8 cellular contexts compared by ENCODE assay signal in the genomic region with DNA sequence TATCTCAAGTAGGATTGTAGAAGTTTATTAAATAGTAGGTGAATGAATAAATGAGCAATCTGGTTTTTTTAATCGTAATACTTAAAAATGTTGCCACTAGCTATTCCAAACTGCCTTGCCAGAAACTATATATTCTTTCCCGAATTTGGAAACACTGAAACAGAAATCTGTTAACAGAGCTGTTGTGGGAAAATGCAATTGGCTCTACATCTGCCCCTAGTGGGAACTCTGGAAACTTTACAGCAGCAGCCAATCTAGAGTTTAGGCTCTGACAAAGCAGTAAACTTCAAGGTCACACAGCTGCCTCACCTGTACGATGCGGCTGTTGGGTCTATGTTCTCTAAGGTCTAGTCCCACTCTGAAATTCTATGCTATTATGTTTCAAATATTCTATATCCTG. TPM values are rescaled to one million over a fixed set of nuclear protein-coding genes. Genes with fewer than 3 reads are reported as not detected.
DNase-seq lines count a peak whose midpoint lies in the region; ATAC-seq, FAIRE-seq and TF ChIP-seq lines count a peak whose summit lies in the region.

No MANE protein-coding gene starts in this region.

- dilution Hi-C loops in keratinocyte (cut with MboI; ENCODE audit: extremely low pct_ligation_motif_present, low sequenced_read_pairs) = no loop called here

- TF ChIP-seq CTCF in AG10803 (conservative IDR thresholded peaks at IDR 0.05; ENCODE audit: low read length) = peak; percentile 64
- TF ChIP-seq CTCF in HFFc6 (IDR thresholded peaks at IDR 0.05) = peak; percentile 72
- 0 out of 2 replicates have a peak, but pooled peaks have one; percentile 11 for TF ChIP-seq CTCF in WTC11 (IDR thresholded peaks at IDR 0.05)
- TF ChIP-seq CTCF in keratinocyte (optimal IDR thresholded peaks at IDR 0.05 in 1 of 3, IDR thresholded peaks at IDR 0.05 in 1 of 3, conservative IDR thresholded peaks at IDR 0.05 in 1 of 3; ENCODE audit: extremely low read depth in 1 of 3, insufficient read depth in 2 of 3, low read length in 3 of 3) = peak; percentile 19 to 55 (median 34)

- no peaks in the 10 kb centered on the region for H4K20me1 ChIP-seq in keratinocyte (ENCODE audit: control insufficient read depth, extremely low read depth, insufficient read depth, low read length)

- H3K36me3 Mint-ChIP-seq in HFFc6 (ENCODE audit: low read depth) (peaks cover 30% of the 10 kb centered on the region), WTC11 (no peaks in the 10 kb centered on the region)
- H3K36me3 Mint-ChIP-seq in activated CD4-positive, alpha-beta T cell treated with anti-CD3 and anti-CD28 coated beads for 36 hours (ENCODE audit: low read depth) = no peaks in the 10 kb centered on the region

- peaks cover 43% of the 10 kb centered on the region for H3K4me1 Mint-ChIP-seq in HFFc6 (ENCODE audit: low read depth)
- peaks cover 22% of the 10 kb centered on the region for H3K4me1 Mint-ChIP-seq in WTC11
- no peaks in the 10 kb centered on the region for H3K4me1 Mint-ChIP-seq in activated CD4-positive, alpha-beta T cell treated with anti-CD3 and anti-CD28 coated beads for 36 hours

- CTCF ChIA-PET in WTC11 (lab: Charles Lee) = interaction anchor here (0.7 to 1.5 kb wide), 8 partner anchors 8 to 74 kb away, joined by 3 to 9 read pairs (median 4); a partner anchor contains a TSS
- CTCF ChIA-PET in activated CD4-positive, alpha-beta T cell treated with anti-CD3 and anti-CD28 coated beads for 36 hours (lab: Charles Lee) = no interaction called here

- H3K9me3 Mint-ChIP-seq in HFFc6 = no peaks in the 10 kb centered on the region
- no peaks in the 10 kb centered on the region for H3K9me3 Mint-ChIP-seq in WTC11
- no peaks in the 10 kb centered on the region for H3K9me3 Mint-ChIP-seq in activated CD4-positive, alpha-beta T cell treated with anti-CD3 and anti-CD28 coated beads for 36 hours (ENCODE audit: low read depth)

- no peak overlapping the region for H3K4me3 ChIP-seq in AG10803 (ENCODE audit: low read length)
- no peak overlapping the region for H3K4me3 ChIP-seq in keratinocyte (ENCODE audit: control insufficient read depth in 2 of 3, extremely low read depth in 1 of 3, insufficient read depth in 2 of 3, low read depth in 1 of 3, low read length in 3 of 3)

- H3K27me3 Mint-ChIP-seq in HFFc6 (ENCODE audit: insufficient read depth) (no peaks in the 10 kb centered on the region), WTC11 (ENCODE audit: low read depth) (no peaks in the 10 kb centered on the region)
- H3K27me3 Mint-ChIP-seq in activated CD4-positive, alpha-beta T cell treated with anti-CD3 and anti-CD28 coated beads for 36 hours = peaks cover 6% of the 10 kb centered on the region

- DNase-seq in AG10803 (ENCODE audit: low read depth) = peak; percentile 23
- DNase-seq in HFFc6 = peak; percentile 16
- no peak for DNase-seq in WTC11 (ENCODE audit: low spot score)
- no peak for DNase-seq in keratinocyte (ENCODE audit: low read depth, low spot score)
- DNase-seq in activated CD4-positive, alpha-beta T cell treated with anti-CD3 and anti-CD28 coated beads for 36 hours = no peak
- no peak for DNase-seq in frontal cortex (ENCODE audit: low spot score in 2 of 2)
- no peak for DNase-seq in KG1 (lab: John Stamatoyannopoulos, UW)
- DNase-seq in NCI-H69 (lab: John Stamatoyannopoulos, UW) = no peak

- H3K27ac Mint-ChIP-seq in HFFc6 (no peak overlapping the region), WTC11 (no peak overlapping the region)
- H3K27ac Mint-ChIP-seq in activated CD4-positive, alpha-beta T cell treated with anti-CD3 and anti-CD28 coated beads for 36 hours = no peak overlapping the region

- ATAC-seq in WTC11 = peak; percentile 92
- ATAC-seq in activated CD4-positive, alpha-beta T cell treated with anti-CD3 and anti-CD28 coated beads for 36 hours = no peak

- H3K4me1 ChIP-seq in keratinocyte (ENCODE audit: control insufficient read depth, extremely low read depth, insufficient read depth, low read length) = no peaks in the 10 kb centered on the region

- H3K27me3 ChIP-seq in keratinocyte (ENCODE audit: control insufficient read depth, extremely low read depth, insufficient read depth, low read length) = no peaks in the 10 kb centered on the region

- H3K4me3 Mint-ChIP-seq in HFFc6 (no peak overlapping the region), WTC11 (no peak overlapping the region)
- no peak overlapping the region for H3K4me3 Mint-ChIP-seq in activated CD4-positive, alpha-beta T cell treated with anti-CD3 and anti-CD28 coated beads for 36 hours

- H3K4me2 ChIP-seq in keratinocyte (ENCODE audit: control insufficient read depth, extremely low read depth, insufficient read depth, low read depth, low read length) = no peak overlapping the region

- FAIRE-seq in keratinocyte (lab: Jason Lieb, UNC) (no peak), frontal cortex (lab: Jason Lieb, UNC) (no peak)

- no peaks in the 10 kb centered on the region for H3K9me3 ChIP-seq in keratinocyte (ENCODE audit: control insufficient read depth, low read depth, low read length)

- H3K79me2 ChIP-seq in keratinocyte (ENCODE audit: control insufficient read depth, insufficient read depth, low read length) = no peaks in the 10 kb centered on the region

- no peak overlapping the region for H2AFZ ChIP-seq in keratinocyte (ENCODE audit: control insufficient read depth, low read length)

- H3K9ac ChIP-seq in keratinocyte (ENCODE audit: control insufficient read depth, extremely low read depth, insufficient read depth, low read length) = no peak overlapping the region

- H3K27ac ChIP-seq in keratinocyte (ENCODE audit: control insufficient read depth, insufficient read depth, low read length) = no peak overlapping the region

- H3K36me3 ChIP-seq in keratinocyte (ENCODE audit: control insufficient read depth in 2 of 2, extremely low read depth in 1 of 2, insufficient read depth in 2 of 2, low read length in 2 of 2) = no peaks in the 10 kb centered on the region

- H3K9me1 ChIP-seq in keratinocyte (ENCODE audit: control insufficient read depth, extremely low read depth, insufficient read depth, low read length) = no peaks in the 10 kb centered on the region

- POLR2A ChIA-PET in WTC11 (lab: Charles Lee) = no interaction called here
- POLR2A ChIA-PET in activated CD4-positive, alpha-beta T cell treated with anti-CD3 and anti-CD28 coated beads for 36 hours (lab: Charles Lee) = no interaction called here

- intact Hi-C loops in activated CD4-positive, alpha-beta T cell treated with anti-CD3 and anti-CD28 coated beads for 36 hours (cut with DNase I, micrococcal nuclease) = no loop called here

TF ChIP-seq in WTC11, 78 proteins besides CTCF, POLR2A, EP300 and RAD21 (continues in another document):
- TF ChIP-seq OVOL2 (CRISPR knock-in tag; IDR thresholded peaks at IDR 0.05; ENCODE audit: borderline replicate concordance) = no peak
- TF ChIP-seq FOXK1 (CRISPR knock-in tag; IDR thresholded peaks at IDR 0.05) = no peak
- no peak for TF ChIP-seq PRRX2 (CRISPR knock-in tag; IDR thresholded peaks at IDR 0.05)
- TF ChIP-seq ZNF263 (CRISPR knock-in tag; IDR thresholded peaks at IDR 0.05; ENCODE audit: low read depth) = no peak
- TF ChIP-seq, protein P1, sequence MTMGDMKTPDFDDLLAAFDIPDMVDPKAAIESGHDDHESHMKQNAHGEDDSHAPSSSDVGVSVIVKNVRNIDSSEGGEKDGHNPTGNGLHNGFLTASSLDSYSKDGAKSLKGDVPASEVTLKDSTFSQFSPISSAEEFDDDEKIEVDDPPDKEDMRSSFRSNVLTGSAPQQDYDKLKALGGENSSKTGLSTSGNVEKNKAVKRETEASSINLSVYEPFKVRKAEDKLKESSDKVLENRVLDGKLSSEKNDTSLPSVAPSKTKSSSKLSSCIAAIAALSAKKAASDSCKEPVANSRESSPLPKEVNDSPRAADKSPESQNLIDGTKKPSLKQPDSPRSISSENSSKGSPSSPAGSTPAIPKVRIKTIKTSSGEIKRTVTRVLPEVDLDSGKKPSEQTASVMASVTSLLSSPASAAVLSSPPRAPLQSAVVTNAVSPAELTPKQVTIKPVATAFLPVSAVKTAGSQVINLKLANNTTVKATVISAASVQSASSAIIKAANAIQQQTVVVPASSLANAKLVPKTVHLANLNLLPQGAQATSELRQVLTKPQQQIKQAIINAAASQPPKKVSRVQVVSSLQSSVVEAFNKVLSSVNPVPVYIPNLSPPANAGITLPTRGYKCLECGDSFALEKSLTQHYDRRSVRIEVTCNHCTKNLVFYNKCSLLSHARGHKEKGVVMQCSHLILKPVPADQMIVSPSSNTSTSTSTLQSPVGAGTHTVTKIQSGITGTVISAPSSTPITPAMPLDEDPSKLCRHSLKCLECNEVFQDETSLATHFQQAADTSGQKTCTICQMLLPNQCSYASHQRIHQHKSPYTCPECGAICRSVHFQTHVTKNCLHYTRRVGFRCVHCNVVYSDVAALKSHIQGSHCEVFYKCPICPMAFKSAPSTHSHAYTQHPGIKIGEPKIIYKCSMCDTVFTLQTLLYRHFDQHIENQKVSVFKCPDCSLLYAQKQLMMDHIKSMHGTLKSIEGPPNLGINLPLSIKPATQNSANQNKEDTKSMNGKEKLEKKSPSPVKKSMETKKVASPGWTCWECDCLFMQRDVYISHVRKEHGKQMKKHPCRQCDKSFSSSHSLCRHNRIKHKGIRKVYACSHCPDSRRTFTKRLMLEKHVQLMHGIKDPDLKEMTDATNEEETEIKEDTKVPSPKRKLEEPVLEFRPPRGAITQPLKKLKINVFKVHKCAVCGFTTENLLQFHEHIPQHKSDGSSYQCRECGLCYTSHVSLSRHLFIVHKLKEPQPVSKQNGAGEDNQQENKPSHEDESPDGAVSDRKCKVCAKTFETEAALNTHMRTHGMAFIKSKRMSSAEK (CRISPR knock-in tag; IDR thresholded peaks at IDR 0.05; ENCODE audit: borderline replicate concordance) = no peak
- no peak for TF ChIP-seq HMGA2 (CRISPR knock-in tag; IDR thresholded peaks at IDR 0.05)
- TF ChIP-seq MXD4 (CRISPR knock-in tag; IDR thresholded peaks at IDR 0.05; ENCODE audit: borderline replicate concordance) = no peak
- no peak for TF ChIP-seq NFYB (CRISPR knock-in tag; conservative IDR thresholded peaks at IDR 0.05; ENCODE audit: low read depth)

RNA-seq across cellular contexts. Expression of a gene that starts 41.7 kb away (rescaled TPM):
- total RNA-seq in HFFc6 (2021; fragmentation: NEBNext Ultra II Directional; extraction: Animal tissue kit (Norgen Biotek cat#: 25700)) = 10 to 100 TPM; 60.0 to 69.0 (median 66.9) TPM
- total RNA-seq in WTC11 (2021) (3.9 to 6.5 TPM (median 5.6 TPM) in 3 replicates), frontal cortex (137 TPM)
- polyA plus RNA-seq in keratinocyte = 4.0 to 5.5 TPM (median 4.4 TPM) in 3 replicates
- polyA plus RNA-seq in keratinocyte (2011; ENCODE audit: low read depth) = 8.5 TPM
- 2.5 and 3.9 TPM in 2 replicates for polyA plus RNA-seq in keratinocyte (2011; cell fraction: cytosol; rRNA removed)
- 12.9 and 13.6 TPM in 2 replicates for polyA plus RNA-seq in keratinocyte (2011; cell fraction: nucleus; rRNA removed)
- 2.7 and 4.3 TPM in 2 replicates for polyA plus RNA-seq in keratinocyte (2012; ENCODE audit: low replicate concordance)
- polyA minus RNA-seq in keratinocyte = 22.5 to 32.4 TPM (median 30.9 TPM) in 3 replicates
- 4.8 TPM for polyA minus RNA-seq in keratinocyte (2011; cell fraction: cytosol; rRNA and poly(A)+ RNA removed)
- 33.1 and 52.6 TPM in 2 replicates for polyA minus RNA-seq in keratinocyte (2011; cell fraction: nucleus; rRNA and poly(A)+ RNA removed)
- total RNA-seq in activated CD4-positive, alpha-beta T cell treated with anti-CD3 and anti-CD28 coated beads for 36 hours = 10 to 100 TPM; 20.8 to 21.9 TPM

Comparison
In these comparisons a context has a peak if more than half of its experiments do, and no peak if none do; other contexts are left out.
1. DNase-seq: peak in AG10803 (single experiment) and HFFc6 (single experiment); none in WTC11 (single experiment), keratinocyte (single experiment), activated CD4-positive, alpha-beta T cell treated with anti-CD3 and anti-CD28 coated beads for 36 hours (single experiment), frontal cortex (0 of 2), KG1 (single experiment) and NCI-H69 (single experiment).
2. CTCF ChIP-seq: peak in every context shown above with its lines; median percentile 72 in HFFc6; 64 in AG10803; 34 in keratinocyte; 11 in WTC11.